Comparison of ENCODE assay signal across 9 cellular contexts in genomic region chr5:177427211-177427822, GRCh38. TPM values are rescaled to one million over a fixed set of nuclear protein-coding genes. Genes with fewer than 3 reads are reported as not detected.
DNase-seq lines count a peak whose midpoint lies in the region; ATAC-seq and TF ChIP-seq lines count a peak whose summit lies in the region.
"Had no signal": no experiment of that assay in that cellular context is flagged by ENCODE, and none has a peak within 500 bp of the region (broad histone marks: within the 10 kb centered on the region; RNA-seq: fewer than 3 reads in every experiment).

No MANE protein-coding gene starts in this region.

- H3K36me3 Mint-ChIP-seq in activated T-helper 1 cell treated with anti-CD3 and anti-CD28 coated beads, Interleukin-12 subunit alpha, Interleukin-12 subunit beta, Interleukin-2, Interleukin-4 antibody, amounts not matched to agents 30 ng/mL and 10 ng/mL and 1 ng/mL, durations not matched to agents 14 hours and 24 hours and 36 hours (ENCODE audit: low read depth): peaks cover 25% of the 10 kb centered on the region

- no peaks in the 10 kb centered on the region for H3K27me3 ChIP-seq in heart left ventricle

- TF ChIP-seq POLR2A in heart left ventricle (IDR thresholded peaks at IDR 0.05): no peak

- peak overlapping the region; percentile 90 for H3K27ac Mint-ChIP-seq in activated T-helper 1 cell treated with anti-CD3 and anti-CD28 coated beads, Interleukin-12 subunit alpha, Interleukin-12 subunit beta, Interleukin-2, Interleukin-4 antibody, amounts not matched to agents 30 ng/mL and 10 ng/mL and 1 ng/mL, durations not matched to agents 14 hours and 24 hours and 36 hours

- peak overlapping the region in 11 of 12 donors; percentile 61 to 95 (median 87) for H3K27ac ChIP-seq in heart left ventricle

- H3K27me3 Mint-ChIP-seq in activated T-helper 1 cell treated with anti-CD3 and anti-CD28 coated beads, Interleukin-12 subunit alpha, Interleukin-12 subunit beta, Interleukin-2, Interleukin-4 antibody, amounts not matched to agents 30 ng/mL and 10 ng/mL and 1 ng/mL, durations not matched to agents 14 hours and 24 hours and 36 hours (ENCODE audit: insufficient read depth): no peaks in the 10 kb centered on the region

- H3K4me1 Mint-ChIP-seq in activated T-helper 1 cell treated with anti-CD3 and anti-CD28 coated beads, Interleukin-12 subunit alpha, Interleukin-12 subunit beta, Interleukin-2, Interleukin-4 antibody, amounts not matched to agents 30 ng/mL and 10 ng/mL and 1 ng/mL, durations not matched to agents 14 hours and 24 hours and 36 hours (ENCODE audit: low read depth): peaks cover 64% of the 10 kb centered on the region

- H3K9me3 ChIP-seq in heart left ventricle (no peaks in the 10 kb centered on the region), iPS-18c (ENCODE audit: control insufficient read depth, insufficient read depth, low read length) (no peaks in the 10 kb centered on the region)

- ATAC-seq in heart left ventricle: no peak
- ATAC-seq in left cardiac atrium: no peak
- ATAC-seq in HG03095 (IDR thresholded peaks at IDR 0.05; ENCODE audit: unreplicated experiment): no peak
- no peak for ATAC-seq in HG03469 (IDR thresholded peaks at IDR 0.05; ENCODE audit: unreplicated experiment)

- TF ChIP-seq CTCF in heart left ventricle (IDR thresholded peaks at IDR 0.05): no peak

- peak overlapping the region; percentile 95 for H3K4me3 Mint-ChIP-seq in activated T-helper 1 cell treated with anti-CD3 and anti-CD28 coated beads, Interleukin-12 subunit alpha, Interleukin-12 subunit beta, Interleukin-2, Interleukin-4 antibody, amounts not matched to agents 30 ng/mL and 10 ng/mL and 1 ng/mL, durations not matched to agents 14 hours and 24 hours and 36 hours

- H3K4me3 ChIP-seq in heart left ventricle (peak overlapping the region; percentile 73 to 100 (median 92)), iPS-18c (ENCODE audit: insufficient read depth, low read depth, low read length) (peak overlapping the region; percentile 75)

- no peak for DNase-seq in heart left ventricle
- DNase-seq in left cardiac atrium: no peak
- no peak for DNase-seq in activated T-helper 1 cell treated with anti-CD3 and anti-CD28 coated beads, Interleukin-12 subunit alpha, Interleukin-12 subunit beta, Interleukin-2, Interleukin-4 antibody, amounts not matched to agents 30 ng/mL and 10 ng/mL and 1 ng/mL, durations not matched to agents 14 hours and 24 hours and 36 hours (ENCODE audit: low spot score)
- DNase-seq in superior temporal gyrus (ENCODE audit: extremely low spot score): peak; percentile 14
- no peak for DNase-seq in midbrain (lab: John Stamatoyannopoulos, UW)

- no peaks in the 10 kb centered on the region for H3K9me3 Mint-ChIP-seq in activated T-helper 1 cell treated with anti-CD3 and anti-CD28 coated beads, Interleukin-12 subunit alpha, Interleukin-12 subunit beta, Interleukin-2, Interleukin-4 antibody, amounts not matched to agents 30 ng/mL and 10 ng/mL and 1 ng/mL, durations not matched to agents 14 hours and 24 hours and 36 hours

- WGBS in heart left ventricle, 4 donors: 7 to 22% (median 18%) methylated on average over 9 to 11 of the region's 11 CpGs

- intact Hi-C loops in heart left ventricle (cut with DNase I) (loop anchor here in 1 of 10 donors (2.0 kb wide), 1 partner anchor 27 kb away; no protein-coding TSS in a partner anchor), left cardiac atrium (cut with DNase I) (no loop called here)
- intact Hi-C loops in activated T-helper 1 cell treated with anti-CD3 and anti-CD28 coated beads, Interleukin-12 subunit alpha, Interleukin-12 subunit beta, Interleukin-2, Interleukin-4 antibody, amounts not matched to agents 30 ng/mL and 10 ng/mL and 1 ng/mL, durations not matched to agents 14 hours and 24 hours and 36 hours (cut with micrococcal nuclease): loop anchor here (2.0 to 5.0 kb wide), 3 partner anchors 71 to 165 kb away; partner anchors contain the start of genes DDX41, RGS14 and TMED9

- H3K36me3 ChIP-seq in heart left ventricle: peaks cover 0 to 16% (median 6%) of the 10 kb centered on the region in 9 donors

- H3K4me1 ChIP-seq in heart left ventricle: peaks cover 2 to 63% (median 36%) of the 10 kb centered on the region in 12 donors

RNA-seq across cellular contexts. Expression of gene GRK6, which starts 0.8 kb away (rescaled TPM):
- total RNA-seq in heart left ventricle (10 to 100 TPM; 12.8 to 33.2 (median 17.3) TPM), left cardiac atrium (10 to 100 TPM; 14.6 to 20.1 TPM)
- 10 to 100 TPM in 1 of 2 donors, 1 to 10 TPM in 1; 6.8 to 29.5 TPM for polyA plus RNA-seq in heart left ventricle
- total RNA-seq in activated T-helper 1 cell treated with anti-CD3 and anti-CD28 coated beads, Interleukin-12 subunit alpha, Interleukin-12 subunit beta, Interleukin-2, Interleukin-4 antibody, amounts not matched to agents 30 ng/mL and 10 ng/mL and 1 ng/mL, durations not matched to agents 14 hours and 24 hours and 36 hours: 122 and 132 TPM in 2 replicates

RNA-seq across cellular contexts. Expression of gene F12, which starts 18.0 kb away (rescaled TPM):
- under 1 TPM in 1 of 9 donors, not detected in 8; 0.56 TPM for total RNA-seq in heart left ventricle
- under 1 TPM in 1 of 2 donors, not detected in 1; 0.29 TPM for polyA plus RNA-seq in heart left ventricle
- under 1 TPM; 0.27 to 0.39 TPM for total RNA-seq in left cardiac atrium
- total RNA-seq in activated T-helper 1 cell treated with anti-CD3 and anti-CD28 coated beads, Interleukin-12 subunit alpha, Interleukin-12 subunit beta, Interleukin-2, Interleukin-4 antibody, amounts not matched to agents 30 ng/mL and 10 ng/mL and 1 ng/mL, durations not matched to agents 14 hours and 24 hours and 36 hours: 1.3 and 2.2 TPM in 2 replicates

RNA-seq across cellular contexts. Expression of gene PRR7, which starts 19.3 kb away (rescaled TPM):
- total RNA-seq in heart left ventricle: 1 to 10 TPM in 8 of 9 donors, under 1 TPM in 1; 0.82 to 5.0 (median 1.8) TPM
- polyA plus RNA-seq in heart left ventricle: 1 to 10 TPM; 1.4 to 1.5 TPM
- total RNA-seq in left cardiac atrium: 1 to 10 TPM in 1 of 2 donors, under 1 TPM in 1; 0.59 to 1.6 TPM
- 10.3 and 11.2 TPM in 2 replicates for total RNA-seq in activated T-helper 1 cell treated with anti-CD3 and anti-CD28 coated beads, Interleukin-12 subunit alpha, Interleukin-12 subunit beta, Interleukin-2, Interleukin-4 antibody, amounts not matched to agents 30 ng/mL and 10 ng/mL and 1 ng/mL, durations not matched to agents 14 hours and 24 hours and 36 hours

RNA-seq across cellular contexts. Expression of gene PFN3, which starts 26.9 kb away (rescaled TPM):
- total RNA-seq in heart left ventricle (not detected), left cardiac atrium (not detected)
- not detected for polyA plus RNA-seq in heart left ventricle
- not detected in 2 replicates for total RNA-seq in activated T-helper 1 cell treated with anti-CD3 and anti-CD28 coated beads, Interleukin-12 subunit alpha, Interleukin-12 subunit beta, Interleukin-2, Interleukin-4 antibody, amounts not matched to agents 30 ng/mL and 10 ng/mL and 1 ng/mL, durations not matched to agents 14 hours and 24 hours and 36 hours
- total RNA-seq: pulmonary artery endothelial cell had no signal

RNA-seq across cellular contexts. Expression of gene SLC34A1, which starts 43.1 kb away (rescaled TPM):
- total RNA-seq in heart left ventricle: not detected
- not detected for polyA plus RNA-seq in heart left ventricle
- not detected for total RNA-seq in left cardiac atrium
- total RNA-seq in activated T-helper 1 cell treated with anti-CD3 and anti-CD28 coated beads, Interleukin-12 subunit alpha, Interleukin-12 subunit beta, Interleukin-2, Interleukin-4 antibody, amounts not matched to agents 30 ng/mL and 10 ng/mL and 1 ng/mL, durations not matched to agents 14 hours and 24 hours and 36 hours: 0.26 TPM in 1 of 2 replicates, not detected in the other
- total RNA-seq: pulmonary artery endothelial cell had no signal
